24 cellular contexts compared by ENCODE assay signal in genomic region chr4:6813725-6814124, GRCh38.
"Had no signal": no experiment of that assay in that cellular context is flagged by ENCODE, and none has a peak within 500 bp of the region (broad histone marks: within the 10 kb centered on the region; RNA-seq: fewer than 3 reads in every experiment).

No MANE protein-coding gene starts in this region.

- DNase-seq: IMR-90; Karpas-422; KG1; MG63; NCI-H1092; NCI-H1105 treated with DMSO at 0.1 percent for 48 hours; NCI-H1417 treated with DMSO at 0.1 percent for 48 hours; NCI-H146; NCI-H1694 treated with DMSO at 0.1 percent for 48 hours; NCI-H1930; NCI-H2081; NCI-H2107; NCI-H2227 treated with DMSO at 0.1 percent for 48 hours; NCI-H524; NCI-H526 treated with DMSO at 0.1 percent for 48 hours; NCI-H748 treated with DMSO at 0.1 percent for 48 hours; NK-92 treated with Interleukin-12 subunit alpha and Interleukin-12 subunit beta, amount 100 ng/mL, for 24 hours; PC-3; SHP77 treated with DMSO at 0.1 percent for 48 hours; SJCRH30 had no signal

- H3K4me1 ChIP-seq: SJCRH30 had no signal

- H3K27ac ChIP-seq: HL-60, RWPE1, SJCRH30 had no signal

- ATAC-seq: Panc1, PC-3, SK-N-SH treated with all-trans-retinoic acid at 6 μM for 48 hours had no signal

- H3K9me3 ChIP-seq: MG63 had no signal

- H3K4me3 ChIP-seq: MG63, SJCRH30 had no signal

- H3K27me3 ChIP-seq: MG63, SJCRH30 had no signal
